2 cellular contexts compared by ENCODE assay signal in the genomic region with DNA sequence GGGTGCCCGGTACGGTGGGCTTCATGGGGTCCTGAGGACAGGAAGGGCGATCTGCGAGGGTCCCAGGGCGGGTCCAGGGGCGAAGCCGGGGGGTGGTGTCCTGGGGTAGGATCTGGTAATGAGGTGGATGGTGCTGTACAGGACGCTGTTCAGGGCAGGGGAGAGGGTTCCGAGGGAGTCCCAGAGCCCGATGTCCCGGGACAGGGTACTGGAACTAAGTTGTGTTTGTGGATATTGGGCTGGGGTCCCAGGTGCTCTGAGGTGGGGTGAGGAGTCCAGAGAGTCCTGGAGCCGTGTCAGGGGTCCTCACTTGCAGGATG.
TF ChIP-seq lines count a peak whose summit lies in the region.

No MANE protein-coding gene starts in this region.

TF ChIP-seq in A549, 52 proteins besides CTCF, POLR2A, EP300 and RAD21 (continued from another document):
- TF ChIP-seq, protein P1, sequence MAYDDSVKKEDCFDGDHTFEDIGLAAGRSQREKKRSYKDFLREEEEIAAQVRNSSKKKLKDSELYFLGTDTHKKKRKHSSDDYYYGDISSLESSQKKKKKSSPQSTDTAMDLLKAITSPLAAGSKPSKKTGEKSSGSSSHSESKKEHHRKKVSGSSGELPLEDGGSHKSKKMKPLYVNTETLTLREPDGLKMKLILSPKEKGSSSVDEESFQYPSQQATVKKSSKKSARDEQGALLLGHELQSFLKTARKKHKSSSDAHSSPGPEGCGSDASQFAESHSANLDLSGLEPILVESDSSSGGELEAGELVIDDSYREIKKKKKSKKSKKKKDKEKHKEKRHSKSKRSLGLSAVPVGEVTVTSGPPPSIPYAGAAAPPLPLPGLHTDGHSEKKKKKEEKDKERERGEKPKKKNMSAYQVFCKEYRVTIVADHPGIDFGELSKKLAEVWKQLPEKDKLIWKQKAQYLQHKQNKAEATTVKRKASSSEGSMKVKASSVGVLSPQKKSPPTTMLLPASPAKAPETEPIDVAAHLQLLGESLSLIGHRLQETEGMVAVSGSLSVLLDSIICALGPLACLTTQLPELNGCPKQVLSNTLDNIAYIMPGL (CRISPR knock-in tag; IDR thresholded peaks at IDR 0.05; ENCODE audit: borderline replicate concordance): no peak
- TF ChIP-seq NPAS2 (CRISPR knock-in tag; IDR thresholded peaks at IDR 0.05; ENCODE audit: borderline replicate concordance): no peak
- no peak for TF ChIP-seq JUN (IDR thresholded peaks at IDR 0.05)
- no peak for TF ChIP-seq FOSB (CRISPR knock-in tag; IDR thresholded peaks at IDR 0.05)
- TF ChIP-seq RCOR1 (IDR thresholded peaks at IDR 0.05; ENCODE audit: low read depth, low read length): no peak
- TF ChIP-seq, protein P2, sequence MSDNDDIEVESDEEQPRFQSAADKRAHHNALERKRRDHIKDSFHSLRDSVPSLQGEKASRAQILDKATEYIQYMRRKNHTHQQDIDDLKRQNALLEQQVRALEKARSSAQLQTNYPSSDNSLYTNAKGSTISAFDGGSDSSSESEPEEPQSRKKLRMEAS (IDR thresholded peaks at IDR 0.05): no peak
- TF ChIP-seq BHLHE40 (IDR thresholded peaks at IDR 0.05; ENCODE audit: low read depth, low read length): no peak
- no peak for TF ChIP-seq E2F6 (IDR thresholded peaks at IDR 0.05; ENCODE audit: borderline replicate concordance, low read depth)
- TF ChIP-seq NR3C1 (IDR thresholded peaks at IDR 0.05): no peak
- no peak for TF ChIP-seq MAZ (IDR thresholded peaks at IDR 0.05; ENCODE audit: borderline replicate concordance, low read depth, low read length)
- TF ChIP-seq KDM5A (IDR thresholded peaks at IDR 0.05): no peak
- TF ChIP-seq ELK1 (IDR thresholded peaks at IDR 0.05; ENCODE audit: low read depth, low read length): no peak
- TF ChIP-seq CHD4 (IDR thresholded peaks at IDR 0.05; ENCODE audit: borderline replicate concordance): no peak
- no peak for TF ChIP-seq HOXA7 (CRISPR knock-in tag; IDR thresholded peaks at IDR 0.05)
- TF ChIP-seq POLR2AphosphoS2 (conservative IDR thresholded peaks at IDR 0.05; ENCODE audit: low read length): no peak
- TF ChIP-seq, protein P3, sequence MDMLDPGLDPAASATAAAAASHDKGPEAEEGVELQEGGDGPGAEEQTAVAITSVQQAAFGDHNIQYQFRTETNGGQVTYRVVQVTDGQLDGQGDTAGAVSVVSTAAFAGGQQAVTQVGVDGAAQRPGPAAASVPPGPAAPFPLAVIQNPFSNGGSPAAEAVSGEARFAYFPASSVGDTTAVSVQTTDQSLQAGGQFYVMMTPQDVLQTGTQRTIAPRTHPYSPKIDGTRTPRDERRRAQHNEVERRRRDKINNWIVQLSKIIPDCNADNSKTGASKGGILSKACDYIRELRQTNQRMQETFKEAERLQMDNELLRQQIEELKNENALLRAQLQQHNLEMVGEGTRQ (IDR thresholded peaks at IDR 0.05): no peak

TF ChIP-seq in GM23338, 12 proteins besides CTCF, POLR2A, EP300 and RAD21 (continued from another document):
- no peak for TF ChIP-seq ETS1 (IDR thresholded peaks at IDR 0.05)
- TF ChIP-seq STAT1 (IDR thresholded peaks at IDR 0.05; ENCODE audit: unreplicated experiment): no peak
- TF ChIP-seq ZNF331 (CRISPR knock-in tag; IDR thresholded peaks at IDR 0.05; ENCODE audit: low read depth): no peak
- TF ChIP-seq EZH2 (IDR thresholded peaks at IDR 0.05; ENCODE audit: low read depth, unreplicated experiment): no peak
- TF ChIP-seq, protein P4, sequence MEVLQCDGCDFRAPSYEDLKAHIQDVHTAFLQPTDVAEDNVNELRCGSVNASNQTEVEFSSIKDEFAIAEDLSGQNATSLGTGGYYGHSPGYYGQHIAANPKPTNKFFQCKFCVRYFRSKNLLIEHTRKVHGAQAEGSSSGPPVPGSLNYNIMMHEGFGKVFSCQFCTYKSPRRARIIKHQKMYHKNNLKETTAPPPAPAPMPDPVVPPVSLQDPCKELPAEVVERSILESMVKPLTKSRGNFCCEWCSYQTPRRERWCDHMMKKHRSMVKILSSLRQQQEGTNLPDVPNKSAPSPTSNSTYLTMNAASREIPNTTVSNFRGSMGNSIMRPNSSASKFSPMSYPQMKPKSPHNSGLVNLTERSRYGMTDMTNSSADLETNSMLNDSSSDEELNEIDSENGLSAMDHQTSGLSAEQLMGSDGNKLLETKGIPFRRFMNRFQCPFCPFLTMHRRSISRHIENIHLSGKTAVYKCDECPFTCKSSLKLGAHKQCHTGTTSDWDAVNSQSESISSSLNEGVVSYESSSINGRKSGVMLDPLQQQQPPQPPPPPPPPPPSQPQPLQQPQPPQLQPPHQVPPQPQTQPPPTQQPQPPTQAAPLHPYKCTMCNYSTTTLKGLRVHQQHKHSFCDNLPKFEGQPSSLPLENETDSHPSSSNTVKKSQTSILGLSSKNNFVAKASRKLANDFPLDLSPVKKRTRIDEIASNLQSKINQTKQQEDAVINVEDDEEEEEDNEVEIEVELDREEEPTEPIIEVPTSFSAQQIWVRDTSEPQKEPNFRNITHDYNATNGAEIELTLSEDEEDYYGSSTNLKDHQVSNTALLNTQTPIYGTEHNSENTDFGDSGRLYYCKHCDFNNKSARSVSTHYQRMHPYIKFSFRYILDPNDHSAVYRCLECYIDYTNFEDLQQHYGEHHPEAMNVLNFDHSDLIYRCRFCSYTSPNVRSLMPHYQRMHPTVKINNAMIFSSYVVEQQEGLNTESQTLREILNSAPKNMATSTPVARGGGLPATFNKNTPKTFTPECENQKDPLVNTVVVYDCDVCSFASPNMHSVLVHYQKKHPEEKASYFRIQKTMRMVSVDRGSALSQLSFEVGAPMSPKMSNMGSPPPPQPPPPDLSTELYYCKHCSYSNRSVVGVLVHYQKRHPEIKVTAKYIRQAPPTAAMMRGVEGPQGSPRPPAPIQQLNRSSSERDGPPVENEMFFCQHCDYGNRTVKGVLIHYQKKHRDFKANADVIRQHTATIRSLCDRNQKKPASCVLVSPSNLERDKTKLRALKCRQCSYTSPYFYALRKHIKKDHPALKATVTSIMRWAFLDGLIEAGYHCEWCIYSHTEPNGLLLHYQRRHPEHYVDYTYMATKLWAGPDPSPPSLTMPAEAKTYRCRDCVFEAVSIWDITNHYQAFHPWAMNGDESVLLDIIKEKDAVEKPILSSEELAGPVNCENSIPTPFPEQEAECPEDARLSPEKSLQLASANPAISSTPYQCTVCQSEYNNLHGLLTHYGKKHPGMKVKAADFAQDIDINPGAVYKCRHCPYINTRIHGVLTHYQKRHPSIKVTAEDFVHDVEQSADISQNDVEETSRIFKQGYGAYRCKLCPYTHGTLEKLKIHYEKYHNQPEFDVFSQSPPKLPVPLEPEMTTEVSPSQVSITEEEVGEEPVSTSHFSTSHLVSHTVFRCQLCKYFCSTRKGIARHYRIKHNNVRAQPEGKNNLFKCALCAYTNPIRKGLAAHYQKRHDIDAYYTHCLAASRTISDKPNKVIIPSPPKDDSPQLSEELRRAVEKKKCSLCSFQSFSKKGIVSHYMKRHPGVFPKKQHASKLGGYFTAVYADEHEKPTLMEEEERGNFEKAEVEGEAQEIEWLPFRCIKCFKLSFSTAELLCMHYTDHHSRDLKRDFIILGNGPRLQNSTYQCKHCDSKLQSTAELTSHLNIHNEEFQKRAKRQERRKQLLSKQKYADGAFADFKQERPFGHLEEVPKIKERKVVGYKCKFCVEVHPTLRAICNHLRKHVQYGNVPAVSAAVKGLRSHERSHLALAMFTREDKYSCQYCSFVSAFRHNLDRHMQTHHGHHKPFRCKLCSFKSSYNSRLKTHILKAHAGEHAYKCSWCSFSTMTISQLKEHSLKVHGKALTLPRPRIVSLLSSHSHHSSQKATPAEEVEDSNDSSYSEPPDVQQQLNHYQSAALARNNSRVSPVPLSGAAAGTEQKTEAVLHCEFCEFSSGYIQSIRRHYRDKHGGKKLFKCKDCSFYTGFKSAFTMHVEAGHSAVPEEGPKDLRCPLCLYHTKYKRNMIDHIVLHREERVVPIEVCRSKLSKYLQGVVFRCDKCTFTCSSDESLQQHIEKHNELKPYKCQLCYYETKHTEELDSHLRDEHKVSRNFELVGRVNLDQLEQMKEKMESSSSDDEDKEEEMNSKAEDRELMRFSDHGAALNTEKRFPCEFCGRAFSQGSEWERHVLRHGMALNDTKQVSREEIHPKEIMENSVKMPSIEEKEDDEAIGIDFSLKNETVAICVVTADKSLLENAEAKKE (CRISPR knock-in tag; IDR thresholded peaks at IDR 0.05): no peak
- TF ChIP-seq EZH2phosphoT487 (IDR thresholded peaks at IDR 0.05; ENCODE audit: unreplicated experiment): no peak
- TF ChIP-seq, protein P5, sequence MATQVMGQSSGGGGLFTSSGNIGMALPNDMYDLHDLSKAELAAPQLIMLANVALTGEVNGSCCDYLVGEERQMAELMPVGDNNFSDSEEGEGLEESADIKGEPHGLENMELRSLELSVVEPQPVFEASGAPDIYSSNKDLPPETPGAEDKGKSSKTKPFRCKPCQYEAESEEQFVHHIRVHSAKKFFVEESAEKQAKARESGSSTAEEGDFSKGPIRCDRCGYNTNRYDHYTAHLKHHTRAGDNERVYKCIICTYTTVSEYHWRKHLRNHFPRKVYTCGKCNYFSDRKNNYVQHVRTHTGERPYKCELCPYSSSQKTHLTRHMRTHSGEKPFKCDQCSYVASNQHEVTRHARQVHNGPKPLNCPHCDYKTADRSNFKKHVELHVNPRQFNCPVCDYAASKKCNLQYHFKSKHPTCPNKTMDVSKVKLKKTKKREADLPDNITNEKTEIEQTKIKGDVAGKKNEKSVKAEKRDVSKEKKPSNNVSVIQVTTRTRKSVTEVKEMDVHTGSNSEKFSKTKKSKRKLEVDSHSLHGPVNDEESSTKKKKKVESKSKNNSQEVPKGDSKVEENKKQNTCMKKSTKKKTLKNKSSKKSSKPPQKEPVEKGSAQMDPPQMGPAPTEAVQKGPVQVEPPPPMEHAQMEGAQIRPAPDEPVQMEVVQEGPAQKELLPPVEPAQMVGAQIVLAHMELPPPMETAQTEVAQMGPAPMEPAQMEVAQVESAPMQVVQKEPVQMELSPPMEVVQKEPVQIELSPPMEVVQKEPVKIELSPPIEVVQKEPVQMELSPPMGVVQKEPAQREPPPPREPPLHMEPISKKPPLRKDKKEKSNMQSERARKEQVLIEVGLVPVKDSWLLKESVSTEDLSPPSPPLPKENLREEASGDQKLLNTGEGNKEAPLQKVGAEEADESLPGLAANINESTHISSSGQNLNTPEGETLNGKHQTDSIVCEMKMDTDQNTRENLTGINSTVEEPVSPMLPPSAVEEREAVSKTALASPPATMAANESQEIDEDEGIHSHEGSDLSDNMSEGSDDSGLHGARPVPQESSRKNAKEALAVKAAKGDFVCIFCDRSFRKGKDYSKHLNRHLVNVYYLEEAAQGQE (IDR thresholded peaks at IDR 0.05; ENCODE audit: unreplicated experiment): no peak
- no peak for TF ChIP-seq CREB1 (CRISPR knock-in tag; IDR thresholded peaks at IDR 0.05; ENCODE audit: low read depth)
- no peak for TF ChIP-seq JUNB (IDR thresholded peaks at IDR 0.05; ENCODE audit: unreplicated experiment)
